26 cellular contexts compared by ENCODE assay signal in genomic region chr21:29423521-29423920, GRCh38.
"Had no signal": no experiment of that assay in that cellular context is flagged by ENCODE, and none has a peak within 500 bp of the region (broad histone marks: within the 10 kb centered on the region; RNA-seq: fewer than 3 reads in every experiment).

No MANE protein-coding gene starts in this region.

- H3K4me3 ChIP-seq: coronary artery, heart left ventricle, transverse colon had no signal

- H3K36me3 Mint-ChIP-seq: WTC11 had no signal

- H3K36me3 ChIP-seq: brain microvascular endothelial cell, heart left ventricle, transverse colon had no signal

- H3K27ac ChIP-seq: brain microvascular endothelial cell, coronary artery, heart left ventricle, transverse colon had no signal

- H3K27me3 ChIP-seq: brain microvascular endothelial cell, heart left ventricle, transverse colon had no signal

- FAIRE-seq: astrocyte, kidney had no signal

- H3K9me3 ChIP-seq: heart left ventricle, transverse colon had no signal

- ATAC-seq: effector memory CD8-positive, alpha-beta T cell; heart left ventricle; left colon; naive thymus-derived CD4-positive, alpha-beta T cell; right cardiac atrium; WTC11 had no signal

- H3K4me1 Mint-ChIP-seq: activated CD4-positive, alpha-beta memory T cell treated with anti-CD3 and anti-CD28 coated beads, Interleukin-2, amount 10 ng/mL, durations not matched to agents 7 days and 5 days had no signal

- H3K4me3 Mint-ChIP-seq: activated CD4-positive, alpha-beta memory T cell treated with anti-CD3 and anti-CD28 coated beads, Interleukin-2, amount 10 ng/mL, durations not matched to agents 7 days and 5 days; activated CD4-positive, alpha-beta T cell treated with anti-CD3 and anti-CD28 coated beads, Interleukin-2, amount 10 ng/mL, durations not matched to agents 7 days and 5 days; activated T-cell treated with anti-CD3 and anti-CD28 coated beads, Interleukin-2, amount 50 U/mL, for 24 hours; effector memory CD8-positive, alpha-beta T cell; immature natural killer cell; naive thymus-derived CD4-positive, alpha-beta T cell; WTC11 had no signal

- H3K9me3 Mint-ChIP-seq: effector memory CD8-positive, alpha-beta T cell; immature natural killer cell had no signal

- H3K4me1 ChIP-seq: heart left ventricle, transverse colon had no signal

- H3K27ac Mint-ChIP-seq: activated CD4-positive, alpha-beta memory T cell treated with anti-CD3 and anti-CD28 coated beads, Interleukin-2, amount 10 ng/mL, durations not matched to agents 7 days and 5 days; activated CD4-positive, alpha-beta T cell treated with anti-CD3 and anti-CD28 coated beads, Interleukin-2, amount 10 ng/mL, durations not matched to agents 7 days and 5 days; activated T-cell treated with anti-CD3 and anti-CD28 coated beads, Interleukin-2, amount 50 U/mL, for 24 hours; effector memory CD8-positive, alpha-beta T cell; immature natural killer cell; naive thymus-derived CD4-positive, alpha-beta T cell; WTC11 had no signal

- H3K27me3 Mint-ChIP-seq: activated CD4-positive, alpha-beta memory T cell treated with anti-CD3 and anti-CD28 coated beads, Interleukin-2, amount 10 ng/mL, durations not matched to agents 7 days and 5 days; activated CD4-positive, alpha-beta T cell treated with anti-CD3 and anti-CD28 coated beads, Interleukin-2, amount 10 ng/mL, durations not matched to agents 7 days and 5 days; activated T-cell treated with anti-CD3 and anti-CD28 coated beads, Interleukin-2, amount 50 U/mL, for 24 hours; effector memory CD8-positive, alpha-beta T cell; naive thymus-derived CD4-positive, alpha-beta T cell had no signal

- DNase-seq: activated CD4-positive, alpha-beta memory T cell treated with anti-CD3 and anti-CD28 coated beads, Interleukin-2, amount 10 ng/mL, durations not matched to agents 7 days and 5 days; activated CD4-positive, alpha-beta T cell treated with anti-CD3 and anti-CD28 coated beads for 1 hour; activated CD4-positive, alpha-beta T cell treated with anti-CD3 and anti-CD28 coated beads, Interleukin-2, amount 10 ng/mL, durations not matched to agents 7 days and 5 days; activated CD8-positive, alpha-beta memory T cell treated with anti-CD3 and anti-CD28 coated beads, Interleukin-2, amount 50 U/mL, for 48 hours; activated gamma-delta T cell; activated naive CD4-positive, alpha-beta T cell treated with anti-CD3 and anti-CD28 coated beads, Interleukin-2, amount 50 U/mL, for 16 hours; activated T-cell treated with anti-CD3 and anti-CD28 coated beads, Interleukin-2, amount 50 U/mL, for 24 hours; amniotic stem cell; brain microvascular endothelial cell; effector memory CD8-positive, alpha-beta T cell; heart left ventricle; hypothalamus; immature natural killer cell; kidney; left colon; midbrain; naive thymus-derived CD4-positive, alpha-beta T cell; right cardiac atrium; stimulated activated CD4-positive, alpha-beta T cell treated with anti-CD3 and anti-CD28 coated beads, Interleukin-15, amount 100 ng/mL, for 24 hours; stimulated activated CD4-positive, alpha-beta T cell treated with anti-CD3 and anti-CD28 coated beads, Interleukin-2, amount 100 ng/mL, for 24 hours; stimulated activated naive CD4-positive, alpha-beta T cell; T-helper 2 cell; transverse colon had no signal
